Comparison of ENCODE assay signal across 1 cellular context in the genomic region with DNA sequence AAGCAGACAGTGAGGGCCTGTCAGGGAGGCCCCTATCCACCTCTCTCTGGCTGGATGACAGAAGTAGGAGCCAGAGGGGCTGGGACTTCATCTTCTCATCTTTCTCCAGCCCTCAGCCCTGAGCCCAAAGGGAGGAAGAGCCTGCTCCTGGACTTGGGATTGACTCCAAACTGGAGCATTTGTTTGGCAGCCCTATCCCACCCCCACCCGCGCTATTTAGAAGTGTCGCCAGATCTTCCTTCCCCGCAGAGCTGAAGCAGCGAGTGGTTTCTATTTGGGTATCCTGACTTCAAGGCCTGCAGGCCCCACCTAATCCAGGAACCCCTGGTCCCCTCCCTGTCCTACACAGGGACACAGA.
TF ChIP-seq lines count a peak whose summit lies in the region.

No MANE protein-coding gene starts in this region.

TF ChIP-seq in H1, 55 proteins besides CTCF, POLR2A, EP300 and RAD21:
- no peak for TF ChIP-seq TBP (IDR thresholded peaks at IDR 0.05; ENCODE audit: low read depth, low read length)
- TF ChIP-seq, protein P1, sequence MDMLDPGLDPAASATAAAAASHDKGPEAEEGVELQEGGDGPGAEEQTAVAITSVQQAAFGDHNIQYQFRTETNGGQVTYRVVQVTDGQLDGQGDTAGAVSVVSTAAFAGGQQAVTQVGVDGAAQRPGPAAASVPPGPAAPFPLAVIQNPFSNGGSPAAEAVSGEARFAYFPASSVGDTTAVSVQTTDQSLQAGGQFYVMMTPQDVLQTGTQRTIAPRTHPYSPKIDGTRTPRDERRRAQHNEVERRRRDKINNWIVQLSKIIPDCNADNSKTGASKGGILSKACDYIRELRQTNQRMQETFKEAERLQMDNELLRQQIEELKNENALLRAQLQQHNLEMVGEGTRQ (IDR thresholded peaks at IDR 0.05; ENCODE audit: low read length): no peak
- TF ChIP-seq JUN (IDR thresholded peaks at IDR 0.05; ENCODE audit: low read depth, low read length): no peak
- TF ChIP-seq CHD2 (IDR thresholded peaks at IDR 0.05; ENCODE audit: low read length): no peak
- TF ChIP-seq PHF8 (conservative IDR thresholded peaks at IDR 0.05; ENCODE audit: low read depth, low read length): no peak
- TF ChIP-seq EGR1 (IDR thresholded peaks at IDR 0.05; ENCODE audit: borderline replicate concordance, low read depth, low read length): no peak
- TF ChIP-seq SP1 (IDR thresholded peaks at IDR 0.05; ENCODE audit: low read depth, low read length): no peak
- TF ChIP-seq TEAD4 (IDR thresholded peaks at IDR 0.05; ENCODE audit: low read depth, low read length): no peak
- TF ChIP-seq ASH2L (IDR thresholded peaks at IDR 0.05; ENCODE audit: low read length): no peak
- no peak for TF ChIP-seq EZH2 (IDR thresholded peaks at IDR 0.05; ENCODE audit: low read depth, low read length, severe bottlenecking)
- no peak for TF ChIP-seq SIRT6 (IDR thresholded peaks at IDR 0.05; ENCODE audit: low read length)
- no peak for TF ChIP-seq YY1 (IDR thresholded peaks at IDR 0.05; ENCODE audit: low read depth, low read length)
- TF ChIP-seq SP4 (IDR thresholded peaks at IDR 0.05; ENCODE audit: low read length): no peak
- TF ChIP-seq, protein P2, sequence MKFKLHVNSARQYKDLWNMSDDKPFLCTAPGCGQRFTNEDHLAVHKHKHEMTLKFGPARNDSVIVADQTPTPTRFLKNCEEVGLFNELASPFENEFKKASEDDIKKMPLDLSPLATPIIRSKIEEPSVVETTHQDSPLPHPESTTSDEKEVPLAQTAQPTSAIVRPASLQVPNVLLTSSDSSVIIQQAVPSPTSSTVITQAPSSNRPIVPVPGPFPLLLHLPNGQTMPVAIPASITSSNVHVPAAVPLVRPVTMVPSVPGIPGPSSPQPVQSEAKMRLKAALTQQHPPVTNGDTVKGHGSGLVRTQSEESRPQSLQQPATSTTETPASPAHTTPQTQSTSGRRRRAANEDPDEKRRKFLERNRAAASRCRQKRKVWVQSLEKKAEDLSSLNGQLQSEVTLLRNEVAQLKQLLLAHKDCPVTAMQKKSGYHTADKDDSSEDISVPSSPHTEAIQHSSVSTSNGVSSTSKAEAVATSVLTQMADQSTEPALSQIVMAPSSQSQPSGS (IDR thresholded peaks at IDR 0.05; ENCODE audit: low read length): no peak
- no peak for TF ChIP-seq SUZ12 (IDR thresholded peaks at IDR 0.05; ENCODE audit: low read length)
- TF ChIP-seq ZNF274 (IDR thresholded peaks at IDR 0.05; ENCODE audit: borderline replicate concordance, extremely low read depth, low read length): no peak
- TF ChIP-seq NANOG (IDR thresholded peaks at IDR 0.05; ENCODE audit: insufficient read depth, low read depth, low read length, poor library complexity, severe bottlenecking): no peak
- no peak for TF ChIP-seq KDM4A (IDR thresholded peaks at IDR 0.05; ENCODE audit: low read depth, low read length, severe bottlenecking)
- no peak for TF ChIP-seq CBX8 (IDR thresholded peaks at IDR 0.05; ENCODE audit: borderline replicate concordance, low read depth, low read length)
